In the genomic region with DNA sequence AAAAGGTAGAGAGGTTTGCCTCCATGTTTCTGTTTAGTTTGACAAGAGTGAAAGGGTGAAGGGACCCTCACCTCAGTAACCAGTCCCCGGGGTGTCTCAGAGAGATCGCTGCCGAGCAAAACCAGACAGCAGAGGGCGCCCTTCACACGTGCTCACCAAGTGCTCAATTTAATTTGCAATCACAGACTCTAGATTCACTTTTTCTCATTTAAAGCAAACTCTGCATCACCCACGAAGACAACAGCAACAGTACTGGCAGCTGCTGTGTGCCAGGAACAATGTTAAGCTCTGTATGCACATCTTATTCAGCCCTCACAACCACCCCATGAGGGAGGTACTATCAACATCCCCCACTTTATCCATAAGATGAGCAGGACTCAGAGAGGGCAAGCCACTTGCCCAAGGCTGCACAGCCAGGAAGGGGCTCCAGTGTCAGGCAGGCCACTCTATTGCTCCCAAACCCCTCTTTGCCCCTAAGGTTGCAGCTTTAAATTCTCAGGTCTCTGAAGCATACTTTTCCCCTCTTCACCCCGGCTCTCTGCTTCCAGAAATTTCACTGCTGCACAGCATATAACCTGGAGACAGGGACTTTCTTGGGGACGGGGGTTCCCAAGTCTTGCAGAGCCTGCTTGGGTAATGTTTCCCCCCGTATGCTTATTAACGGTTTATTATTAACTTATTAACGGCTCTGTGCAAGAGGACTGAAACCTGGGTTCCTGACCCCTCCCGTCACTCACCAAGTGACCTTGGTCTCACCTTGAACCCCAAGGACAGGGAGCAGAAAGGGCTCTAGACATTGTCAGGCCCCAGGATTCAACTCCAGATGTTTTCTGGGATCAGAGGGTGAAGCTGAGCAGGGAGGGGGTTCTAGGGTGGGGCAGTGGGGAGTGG, we compare ENCODE assay signal across 1 cellular context.
TF ChIP-seq lines count a peak whose summit lies in the region.

No MANE protein-coding gene starts in this region.

TF ChIP-seq in HepG2, 621 proteins besides CTCF, POLR2A, EP300 and RAD21 (continued from another document and continues in another):
- TF ChIP-seq, protein P1, sequence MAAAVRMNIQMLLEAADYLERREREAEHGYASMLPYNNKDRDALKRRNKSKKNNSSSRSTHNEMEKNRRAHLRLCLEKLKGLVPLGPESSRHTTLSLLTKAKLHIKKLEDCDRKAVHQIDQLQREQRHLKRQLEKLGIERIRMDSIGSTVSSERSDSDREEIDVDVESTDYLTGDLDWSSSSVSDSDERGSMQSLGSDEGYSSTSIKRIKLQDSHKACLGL (CRISPR knock-in tag; IDR thresholded peaks at IDR 0.05): 0 out of 2 replicates have a peak, but pooled peaks have one; percentile 48
- TF ChIP-seq JUNB (CRISPR knock-in tag; IDR thresholded peaks at IDR 0.05; ENCODE audit: borderline replicate concordance) (peak; percentile 20; the same call in 1 of the 2 replicates), ZNF317 (CRISPR knock-in tag; IDR thresholded peaks at IDR 0.05) (no peak), SOX6 (IDR thresholded peaks at IDR 0.05) (no peak), SOX6 (CRISPR knock-in tag; IDR thresholded peaks at IDR 0.05) (peak; percentile 28), ATAD3A (CRISPR knock-in tag; IDR thresholded peaks at IDR 0.05) (no peak), TSC22D2 (CRISPR knock-in tag; IDR thresholded peaks at IDR 0.05; ENCODE audit: borderline replicate concordance) (peak; percentile 24; the same call in 1 of the 2 replicates), ZNF253 (CRISPR knock-in tag; IDR thresholded peaks at IDR 0.05; ENCODE audit: borderline replicate concordance) (no peak), ZNF33A (CRISPR knock-in tag; IDR thresholded peaks at IDR 0.05; ENCODE audit: borderline replicate concordance) (no peak), IRX3 (CRISPR knock-in tag; IDR thresholded peaks at IDR 0.05; ENCODE audit: borderline replicate concordance, low read depth) (no peak), BORCS8-MEF2B (CRISPR knock-in tag; IDR thresholded peaks at IDR 0.05) (0 out of 2 replicates have a peak, but pooled peaks have one; percentile 50), ZNF331 (CRISPR knock-in tag; IDR thresholded peaks at IDR 0.05) (peak; percentile 50; the same call in 1 of the 2 replicates), ZFP36L1 (CRISPR knock-in tag; IDR thresholded peaks at IDR 0.05) (no peak), YY1 (IDR thresholded peaks at IDR 0.05; ENCODE audit: insufficient read depth, insufficient replicate concordance, low read depth, low read length) (no peak), CHD4 (IDR thresholded peaks at IDR 0.05; ENCODE audit: borderline replicate concordance, low read length) (peak; percentile 75; the same call in 1 of the 2 replicates), BHLHE40 (IDR thresholded peaks at IDR 0.05; ENCODE audit: low read length) (peak; percentile 87), TOPORS (CRISPR knock-in tag; IDR thresholded peaks at IDR 0.05) (0 out of 2 replicates have a peak, but pooled peaks have one; percentile 56), ZNF777 (CRISPR knock-in tag; IDR thresholded peaks at IDR 0.05) (no peak), ZNF891 (CRISPR knock-in tag; IDR thresholded peaks at IDR 0.05) (peak; percentile 60; the same call in 1 of the 2 replicates), ZNF282 (IDR thresholded peaks at IDR 0.05; ENCODE audit: partially characterized antibody) (no peak), PHF20 (CRISPR knock-in tag; IDR thresholded peaks at IDR 0.05) (no peak), PHF8 (CRISPR knock-in tag; IDR thresholded peaks at IDR 0.05) (no peak; the same call in 1 of the 2 replicates), MED8 (CRISPR knock-in tag; IDR thresholded peaks at IDR 0.05; ENCODE audit: insufficient replicate concordance) (no peak), NCOR1 (IDR thresholded peaks at IDR 0.05; ENCODE audit: borderline replicate concordance, low read length) (no peak), ZFP82 (CRISPR knock-in tag; IDR thresholded peaks at IDR 0.05; ENCODE audit: borderline replicate concordance) (no peak), NONO (IDR thresholded peaks at IDR 0.05) (no peak), NONO (CRISPR knock-in tag; conservative IDR thresholded peaks at IDR 0.05) (peak; percentile 52; the same call in 1 of the 2 replicates), HDAC1 (CRISPR knock-in tag; IDR thresholded peaks at IDR 0.05) (peak; percentile 63), ARHGAP35 (CRISPR knock-in tag; IDR thresholded peaks at IDR 0.05; ENCODE audit: borderline replicate concordance) (no peak), MYC (CRISPR knock-in tag; IDR thresholded peaks at IDR 0.05; ENCODE audit: borderline replicate concordance) (peak; percentile 34), ASH2L (IDR thresholded peaks at IDR 0.05; ENCODE audit: insufficient read length, low read depth, low read length) (no peak), ZNF350 (CRISPR knock-in tag; IDR thresholded peaks at IDR 0.05; ENCODE audit: borderline replicate concordance, low read depth) (peak; percentile 48; the same call in 1 of the 2 replicates), XRCC5 (optimal IDR thresholded peaks at IDR 0.05; ENCODE audit: low read length) (peak; percentile 65), EEA1 (CRISPR knock-in tag; IDR thresholded peaks at IDR 0.05; ENCODE audit: borderline replicate concordance) (no peak), BCL6 (CRISPR knock-in tag; IDR thresholded peaks at IDR 0.05) (0 out of 2 replicates have a peak, but pooled peaks have one; percentile 17), ARNT2 (CRISPR knock-in tag; IDR thresholded peaks at IDR 0.05; ENCODE audit: low read depth) (no peak; the same call in 1 of the 2 replicates), MTF1 (CRISPR knock-in tag; IDR thresholded peaks at IDR 0.05) (no peak), ZFAT (CRISPR knock-in tag; conservative IDR thresholded peaks at IDR 0.05) (no peak), CEBPG (CRISPR knock-in tag; IDR thresholded peaks at IDR 0.05) (0 out of 2 replicates have a peak, but pooled peaks have one; percentile 16), HHEX (CRISPR knock-in tag; IDR thresholded peaks at IDR 0.05) (no peak)
- TF ChIP-seq, protein P2, sequence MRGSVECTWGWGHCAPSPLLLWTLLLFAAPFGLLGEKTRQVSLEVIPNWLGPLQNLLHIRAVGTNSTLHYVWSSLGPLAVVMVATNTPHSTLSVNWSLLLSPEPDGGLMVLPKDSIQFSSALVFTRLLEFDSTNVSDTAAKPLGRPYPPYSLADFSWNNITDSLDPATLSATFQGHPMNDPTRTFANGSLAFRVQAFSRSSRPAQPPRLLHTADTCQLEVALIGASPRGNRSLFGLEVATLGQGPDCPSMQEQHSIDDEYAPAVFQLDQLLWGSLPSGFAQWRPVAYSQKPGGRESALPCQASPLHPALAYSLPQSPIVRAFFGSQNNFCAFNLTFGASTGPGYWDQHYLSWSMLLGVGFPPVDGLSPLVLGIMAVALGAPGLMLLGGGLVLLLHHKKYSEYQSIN (CRISPR knock-in tag; IDR thresholded peaks at IDR 0.05; ENCODE audit: borderline replicate concordance): no peak
- TF ChIP-seq, protein P3, sequence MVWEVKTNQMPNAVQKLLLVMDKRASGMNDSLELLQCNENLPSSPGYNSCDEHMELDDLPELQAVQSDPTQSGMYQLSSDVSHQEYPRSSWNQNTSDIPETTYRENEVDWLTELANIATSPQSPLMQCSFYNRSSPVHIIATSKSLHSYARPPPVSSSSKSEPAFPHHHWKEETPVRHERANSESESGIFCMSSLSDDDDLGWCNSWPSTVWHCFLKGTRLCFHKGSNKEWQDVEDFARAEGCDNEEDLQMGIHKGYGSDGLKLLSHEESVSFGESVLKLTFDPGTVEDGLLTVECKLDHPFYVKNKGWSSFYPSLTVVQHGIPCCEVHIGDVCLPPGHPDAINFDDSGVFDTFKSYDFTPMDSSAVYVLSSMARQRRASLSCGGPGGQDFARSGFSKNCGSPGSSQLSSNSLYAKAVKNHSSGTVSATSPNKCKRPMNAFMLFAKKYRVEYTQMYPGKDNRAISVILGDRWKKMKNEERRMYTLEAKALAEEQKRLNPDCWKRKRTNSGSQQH (CRISPR knock-in tag; IDR thresholded peaks at IDR 0.05; ENCODE audit: low read depth): 0 out of 2 replicates have a peak, but pooled peaks have one; percentile 42
- TF ChIP-seq, protein P4, sequence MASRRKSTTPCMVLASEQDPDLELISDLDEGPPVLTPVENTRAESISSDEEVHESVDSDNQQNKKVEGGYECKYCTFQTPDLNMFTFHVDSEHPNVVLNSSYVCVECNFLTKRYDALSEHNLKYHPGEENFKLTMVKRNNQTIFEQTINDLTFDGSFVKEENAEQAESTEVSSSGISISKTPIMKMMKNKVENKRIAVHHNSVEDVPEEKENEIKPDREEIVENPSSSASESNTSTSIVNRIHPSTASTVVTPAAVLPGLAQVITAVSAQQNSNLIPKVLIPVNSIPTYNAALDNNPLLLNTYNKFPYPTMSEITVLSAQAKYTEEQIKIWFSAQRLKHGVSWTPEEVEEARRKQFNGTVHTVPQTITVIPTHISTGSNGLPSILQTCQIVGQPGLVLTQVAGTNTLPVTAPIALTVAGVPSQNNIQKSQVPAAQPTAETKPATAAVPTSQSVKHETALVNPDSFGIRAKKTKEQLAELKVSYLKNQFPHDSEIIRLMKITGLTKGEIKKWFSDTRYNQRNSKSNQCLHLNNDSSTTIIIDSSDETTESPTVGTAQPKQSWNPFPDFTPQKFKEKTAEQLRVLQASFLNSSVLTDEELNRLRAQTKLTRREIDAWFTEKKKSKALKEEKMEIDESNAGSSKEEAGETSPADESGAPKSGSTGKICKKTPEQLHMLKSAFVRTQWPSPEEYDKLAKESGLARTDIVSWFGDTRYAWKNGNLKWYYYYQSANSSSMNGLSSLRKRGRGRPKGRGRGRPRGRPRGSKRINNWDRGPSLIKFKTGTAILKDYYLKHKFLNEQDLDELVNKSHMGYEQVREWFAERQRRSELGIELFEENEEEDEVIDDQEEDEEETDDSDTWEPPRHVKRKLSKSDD (CRISPR knock-in tag; IDR thresholded peaks at IDR 0.05; ENCODE audit: low read depth): no peak
- TF ChIP-seq, protein P5, sequence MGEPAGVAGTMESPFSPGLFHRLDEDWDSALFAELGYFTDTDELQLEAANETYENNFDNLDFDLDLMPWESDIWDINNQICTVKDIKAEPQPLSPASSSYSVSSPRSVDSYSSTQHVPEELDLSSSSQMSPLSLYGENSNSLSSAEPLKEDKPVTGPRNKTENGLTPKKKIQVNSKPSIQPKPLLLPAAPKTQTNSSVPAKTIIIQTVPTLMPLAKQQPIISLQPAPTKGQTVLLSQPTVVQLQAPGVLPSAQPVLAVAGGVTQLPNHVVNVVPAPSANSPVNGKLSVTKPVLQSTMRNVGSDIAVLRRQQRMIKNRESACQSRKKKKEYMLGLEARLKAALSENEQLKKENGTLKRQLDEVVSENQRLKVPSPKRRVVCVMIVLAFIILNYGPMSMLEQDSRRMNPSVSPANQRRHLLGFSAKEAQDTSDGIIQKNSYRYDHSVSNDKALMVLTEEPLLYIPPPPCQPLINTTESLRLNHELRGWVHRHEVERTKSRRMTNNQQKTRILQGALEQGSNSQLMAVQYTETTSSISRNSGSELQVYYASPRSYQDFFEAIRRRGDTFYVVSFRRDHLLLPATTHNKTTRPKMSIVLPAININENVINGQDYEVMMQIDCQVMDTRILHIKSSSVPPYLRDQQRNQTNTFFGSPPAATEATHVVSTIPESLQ (CRISPR knock-in tag; conservative IDR thresholded peaks at IDR 0.05): no peak
- TF ChIP-seq, protein P6, sequence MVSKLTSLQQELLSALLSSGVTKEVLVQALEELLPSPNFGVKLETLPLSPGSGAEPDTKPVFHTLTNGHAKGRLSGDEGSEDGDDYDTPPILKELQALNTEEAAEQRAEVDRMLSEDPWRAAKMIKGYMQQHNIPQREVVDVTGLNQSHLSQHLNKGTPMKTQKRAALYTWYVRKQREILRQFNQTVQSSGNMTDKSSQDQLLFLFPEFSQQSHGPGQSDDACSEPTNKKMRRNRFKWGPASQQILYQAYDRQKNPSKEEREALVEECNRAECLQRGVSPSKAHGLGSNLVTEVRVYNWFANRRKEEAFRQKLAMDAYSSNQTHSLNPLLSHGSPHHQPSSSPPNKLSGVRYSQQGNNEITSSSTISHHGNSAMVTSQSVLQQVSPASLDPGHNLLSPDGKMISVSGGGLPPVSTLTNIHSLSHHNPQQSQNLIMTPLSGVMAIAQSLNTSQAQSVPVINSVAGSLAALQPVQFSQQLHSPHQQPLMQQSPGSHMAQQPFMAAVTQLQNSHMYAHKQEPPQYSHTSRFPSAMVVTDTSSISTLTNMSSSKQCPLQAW (CRISPR knock-in tag; IDR thresholded peaks at IDR 0.05): peak; percentile 64; the same call in 1 of the 2 replicates
- TF ChIP-seq, protein P7, sequence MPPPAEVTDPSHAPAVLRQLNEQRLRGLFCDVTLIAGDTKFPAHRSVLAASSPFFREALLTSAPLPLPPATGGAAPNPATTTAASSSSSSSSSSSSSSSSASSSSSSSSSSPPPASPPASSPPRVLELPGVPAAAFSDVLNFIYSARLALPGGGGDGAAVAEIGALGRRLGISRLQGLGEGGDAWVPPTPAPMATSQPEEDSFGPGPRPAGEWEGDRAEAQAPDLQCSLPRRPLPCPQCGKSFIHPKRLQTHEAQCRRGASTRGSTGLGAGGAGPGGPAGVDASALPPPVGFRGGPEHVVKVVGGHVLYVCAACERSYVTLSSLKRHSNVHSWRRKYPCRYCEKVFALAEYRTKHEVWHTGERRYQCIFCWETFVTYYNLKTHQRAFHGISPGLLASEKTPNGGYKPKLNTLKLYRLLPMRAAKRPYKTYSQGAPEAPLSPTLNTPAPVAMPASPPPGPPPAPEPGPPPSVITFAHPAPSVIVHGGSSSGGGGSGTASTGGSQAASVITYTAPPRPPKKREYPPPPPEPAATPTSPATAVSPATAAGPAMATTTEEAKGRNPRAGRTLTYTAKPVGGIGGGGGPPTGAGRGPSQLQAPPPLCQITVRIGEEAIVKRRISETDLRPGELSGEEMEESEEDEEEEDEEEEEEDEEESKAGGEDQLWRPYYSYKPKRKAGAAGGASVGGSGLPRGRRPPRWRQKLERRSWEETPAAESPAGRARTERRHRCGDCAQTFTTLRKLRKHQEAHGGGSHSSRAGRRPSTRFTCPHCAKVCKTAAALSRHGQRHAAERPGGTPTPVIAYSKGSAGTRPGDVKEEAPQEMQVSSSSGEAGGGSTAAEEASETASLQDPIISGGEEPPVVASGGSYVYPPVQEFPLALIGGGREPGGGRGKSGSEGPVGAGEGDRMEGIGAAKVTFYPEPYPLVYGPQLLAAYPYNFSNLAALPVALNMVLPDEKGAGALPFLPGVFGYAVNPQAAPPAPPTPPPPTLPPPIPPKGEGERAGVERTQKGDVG (CRISPR knock-in tag; IDR thresholded peaks at IDR 0.05; ENCODE audit: borderline replicate concordance): no peak
- TF ChIP-seq, protein P8, sequence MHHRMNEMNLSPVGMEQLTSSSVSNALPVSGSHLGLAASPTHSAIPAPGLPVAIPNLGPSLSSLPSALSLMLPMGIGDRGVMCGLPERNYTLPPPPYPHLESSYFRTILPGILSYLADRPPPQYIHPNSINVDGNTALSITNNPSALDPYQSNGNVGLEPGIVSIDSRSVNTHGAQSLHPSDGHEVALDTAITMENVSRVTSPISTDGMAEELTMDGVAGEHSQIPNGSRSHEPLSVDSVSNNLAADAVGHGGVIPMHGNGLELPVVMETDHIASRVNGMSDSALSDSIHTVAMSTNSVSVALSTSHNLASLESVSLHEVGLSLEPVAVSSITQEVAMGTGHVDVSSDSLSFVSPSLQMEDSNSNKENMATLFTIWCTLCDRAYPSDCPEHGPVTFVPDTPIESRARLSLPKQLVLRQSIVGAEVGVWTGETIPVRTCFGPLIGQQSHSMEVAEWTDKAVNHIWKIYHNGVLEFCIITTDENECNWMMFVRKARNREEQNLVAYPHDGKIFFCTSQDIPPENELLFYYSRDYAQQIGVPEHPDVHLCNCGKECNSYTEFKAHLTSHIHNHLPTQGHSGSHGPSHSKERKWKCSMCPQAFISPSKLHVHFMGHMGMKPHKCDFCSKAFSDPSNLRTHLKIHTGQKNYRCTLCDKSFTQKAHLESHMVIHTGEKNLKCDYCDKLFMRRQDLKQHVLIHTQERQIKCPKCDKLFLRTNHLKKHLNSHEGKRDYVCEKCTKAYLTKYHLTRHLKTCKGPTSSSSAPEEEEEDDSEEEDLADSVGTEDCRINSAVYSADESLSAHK (CRISPR knock-in tag; IDR thresholded peaks at IDR 0.05; ENCODE audit: borderline replicate concordance): no peak
